7 cellular contexts compared by ENCODE assay signal in the genomic region with DNA sequence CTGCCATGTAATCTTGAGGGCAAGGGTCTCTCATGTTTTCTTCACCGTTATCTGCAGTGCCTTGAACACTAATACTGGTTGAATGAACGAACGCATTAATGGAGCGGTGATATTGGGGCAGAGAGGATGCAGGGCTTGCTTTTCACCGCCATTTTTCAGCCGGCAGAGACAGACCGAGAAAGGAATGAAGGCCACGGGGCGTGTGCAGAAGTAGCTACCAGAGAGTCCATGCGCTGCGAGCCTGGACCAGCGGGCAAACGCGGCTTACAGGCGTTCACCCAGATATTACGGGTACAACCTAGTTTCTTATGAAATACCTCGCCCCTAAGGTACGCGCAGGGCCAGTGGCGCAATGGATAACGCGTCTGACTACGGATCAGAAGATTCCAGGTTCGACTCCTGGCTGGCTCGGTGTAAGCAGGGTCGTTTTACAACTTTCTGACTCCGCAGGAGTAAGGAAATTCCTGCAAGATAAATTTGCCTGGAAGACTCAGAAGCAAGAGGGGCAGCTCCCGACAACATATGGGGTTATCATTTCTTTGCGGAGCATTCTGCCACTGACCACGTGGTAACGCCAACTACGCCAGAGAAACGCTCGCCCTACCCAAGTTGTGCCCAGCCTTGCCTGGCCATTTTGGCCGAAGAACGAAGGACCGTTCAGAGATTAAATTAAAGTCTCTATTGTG. TPM values are rescaled to one million over a fixed set of nuclear protein-coding genes. Genes with fewer than 3 reads are reported as not detected.
A peak's percentile ranks its signal among the peaks of the same experiment; 100 is the strongest.
DNase-seq lines count a peak whose midpoint lies in the region; ATAC-seq and TF ChIP-seq lines count a peak whose summit lies in the region.

No MANE protein-coding gene starts in this region.

- peak; percentile 66 for DNase-seq in NCI-H2107 treated with DMSO at 0.1 percent for 48 hours (lab: John Stamatoyannopoulos, UW; ENCODE audit: unreplicated experiment)
- DNase-seq in UCSD-AML1 (lab: John Stamatoyannopoulos, UW; ENCODE audit: unreplicated experiment), result peak; percentile 93
- DNase-seq in brain microvascular endothelial cell, result peak; percentile 95

- H3K9ac ChIP-seq in skeletal muscle satellite cell (ENCODE audit: low read depth, low read length), result peak overlapping the region; percentile 96

- peak overlapping the region; percentile 92 for H3K27ac ChIP-seq in brain microvascular endothelial cell

- no peaks in the 10 kb centered on the region for H3K9me3 ChIP-seq in iPS-18c (ENCODE audit: control insufficient read depth, insufficient read depth, low read length)
- no peaks in the 10 kb centered on the region for H3K9me3 ChIP-seq in skeletal muscle satellite cell (replicated peaks; ENCODE audit: low read length)

- peak overlapping the region; percentile 85 for H3K4me2 ChIP-seq in skeletal muscle satellite cell (ENCODE audit: low read length)

- H3K36me3 ChIP-seq in brain microvascular endothelial cell (replicated peaks) (peaks cover under 1% of the 10 kb centered on the region), skeletal muscle satellite cell (ENCODE audit: insufficient read depth, low read length) (peaks cover 5% of the 10 kb centered on the region)

- H3K27me3 ChIP-seq in brain microvascular endothelial cell (replicated peaks) (no peaks in the 10 kb centered on the region), skeletal muscle satellite cell (ENCODE audit: control insufficient read depth, insufficient read depth, low read length) (no peaks in the 10 kb centered on the region)

- H3K4me1 ChIP-seq in skeletal muscle satellite cell (ENCODE audit: control insufficient read depth, insufficient read depth, low read length), result peaks cover 28% of the 10 kb centered on the region

- ATAC-seq in GM18517 (IDR thresholded peaks at IDR 0.05; ENCODE audit: unreplicated experiment) (peak; percentile 48), HG03064 (IDR thresholded peaks at IDR 0.05; ENCODE audit: low read depth, unreplicated experiment) (peak; percentile 43)

- TF ChIP-seq CTCF in brain microvascular endothelial cell (IDR thresholded peaks at IDR 0.05; ENCODE audit: low read depth, low read length, missing control alignments), result no peak

- in situ Hi-C loops in brain microvascular endothelial cell (cut with HindIII; ENCODE audit: low pct_ligation_motif_present, low sequenced_read_pairs), result no loop called here

- H3K4me3 ChIP-seq in brain microvascular endothelial cell (ENCODE audit: low read depth, low read length) (peak overlapping the region; percentile 80), iPS-18c (ENCODE audit: insufficient read depth, low read depth, low read length) (peak overlapping the region; percentile 98), skeletal muscle satellite cell (ENCODE audit: low read length) (peak overlapping the region; percentile 75)

RNA-seq across cellular contexts. Expression of a gene that starts 0.9 kb away (rescaled TPM):
- total RNA-seq in skeletal muscle satellite cell (2012; rRNA removed), result 65.7 and 77.8 TPM in 2 replicates

RNA-seq across cellular contexts. Expression of a gene that starts 37.2 kb away (rescaled TPM):
- total RNA-seq in skeletal muscle satellite cell (2012; rRNA removed), result not detected in 2 replicates

RNA-seq across cellular contexts. Expression of a gene that starts 59.5 kb away (rescaled TPM):
- 12.9 and 15.1 TPM in 2 replicates for total RNA-seq in skeletal muscle satellite cell (2012; rRNA removed)

Comparison
In these comparisons a context has a peak if more than half of its experiments do, and no peak if none do; other contexts are left out.
1. Peak in every context shown above with its lines: DNase-seq, ATAC-seq, H3K4me3 ChIP-seq and H3K27ac ChIP-seq.